19 cellular contexts compared by ENCODE assay signal in the genomic region with DNA sequence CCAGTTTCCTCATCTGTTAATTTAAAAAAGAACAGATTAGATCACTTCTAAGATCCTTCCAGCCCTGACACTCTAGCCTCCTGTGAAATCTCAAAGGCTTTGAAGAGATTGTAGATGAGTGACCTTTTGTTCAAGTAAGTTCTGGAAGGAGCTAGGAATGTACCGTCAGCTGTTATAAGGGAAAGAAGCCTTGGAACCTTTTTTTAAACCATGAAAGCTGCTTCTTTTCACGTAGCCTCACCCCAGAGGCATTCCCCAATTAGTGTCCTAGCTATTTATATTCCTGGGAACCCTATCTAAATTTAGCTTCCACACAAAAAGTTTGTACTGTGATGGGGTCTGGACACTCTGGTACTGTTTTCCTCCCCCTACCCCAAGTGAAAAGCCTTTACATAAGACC. TPM values are rescaled to one million over a fixed set of nuclear protein-coding genes. Genes with fewer than 3 reads are reported as not detected.
A peak's percentile ranks its signal among the peaks of the same experiment; 100 is the strongest.
DNase-seq lines count a peak whose midpoint lies in the region; ATAC-seq, FAIRE-seq and TF ChIP-seq lines count a peak whose summit lies in the region.
"Had no signal": no experiment of that assay in that cellular context is flagged by ENCODE, and none has a peak within 500 bp of the region (broad histone marks: within the 10 kb centered on the region; RNA-seq: fewer than 3 reads in every experiment).

No MANE protein-coding gene starts in this region.

- TF ChIP-seq CTCF in fibroblast of villous mesenchyme (IDR thresholded peaks at IDR 0.05; ENCODE audit: insufficient read depth, low read depth, low read length) (no peak), neural progenitor cell (IDR thresholded peaks at IDR 0.05) (no peak), pancreas (IDR thresholded peaks at IDR 0.05) (no peak)

- no peak overlapping the region for H3K4me2 ChIP-seq in neural progenitor cell

- H3K4me3 Mint-ChIP-seq in neural progenitor cell = no peak overlapping the region
- H3K4me3 Mint-ChIP-seq: CD4-positive, CD25-positive, alpha-beta regulatory T cell; H9 had no signal

- intact Hi-C loops in pancreas (cut with DNase I) = no loop called here

- H3K4me3 ChIP-seq in adipocyte (ENCODE audit: low read length) (no peak overlapping the region), fibroblast of villous mesenchyme (ENCODE audit: low read depth, low read length) (no peak overlapping the region), neural progenitor cell (no peak overlapping the region), skeletal muscle cell (ENCODE audit: low read depth, low read length) (no peak overlapping the region), pancreas (no peak overlapping the region)

- H4K20me1 ChIP-seq in neural progenitor cell (ENCODE audit: low read depth) = no peaks in the 10 kb centered on the region

- ATAC-seq in pancreas = no peak

- H3K9ac ChIP-seq in adipocyte (ENCODE audit: low read length) = no peak overlapping the region
- H3K9ac ChIP-seq in neural progenitor cell = no peak overlapping the region

- H3K27ac ChIP-seq in neural progenitor cell (no peak overlapping the region), pancreas (no peak overlapping the region)
- H3K27ac ChIP-seq: RWPE1 had no signal

- H3K9me3 ChIP-seq in adipocyte (ENCODE audit: control insufficient read depth, low read length) (no peaks in the 10 kb centered on the region), neural progenitor cell (ENCODE audit: low read depth) (no peaks in the 10 kb centered on the region), pancreas (no peaks in the 10 kb centered on the region)

- FAIRE-seq in pancreas (lab: Jason Lieb, UNC) = no peak
- FAIRE-seq: HTR-8/SVneo had no signal

- H3K36me3 ChIP-seq in adipocyte (ENCODE audit: control insufficient read depth, insufficient read depth, low read length, severe bottlenecking) (no peaks in the 10 kb centered on the region), neural progenitor cell (no peaks in the 10 kb centered on the region), pancreas (no peaks in the 10 kb centered on the region)

- H3K9me3 Mint-ChIP-seq in neural progenitor cell = no peaks in the 10 kb centered on the region
- H3K9me3 Mint-ChIP-seq: CD4-positive, CD25-positive, alpha-beta regulatory T cell; H9 had no signal

- no peaks in the 10 kb centered on the region for H3K27me3 Mint-ChIP-seq in neural progenitor cell (ENCODE audit: insufficient read depth, low read depth)

- no peaks in the 10 kb centered on the region for H3K27me3 ChIP-seq in adipocyte (replicated peaks; ENCODE audit: control insufficient read depth, insufficient read depth, low read length)
- H3K27me3 ChIP-seq in neural progenitor cell = no peaks in the 10 kb centered on the region
- no peaks in the 10 kb centered on the region for H3K27me3 ChIP-seq in pancreas

- no peaks in the 10 kb centered on the region for H3F3A ChIP-seq in neural progenitor cell (ENCODE audit: low read depth)

- peaks cover 4% of the 10 kb centered on the region for H3K4me1 Mint-ChIP-seq in neural progenitor cell
- H3K4me1 Mint-ChIP-seq: CD4-positive, CD25-positive, alpha-beta regulatory T cell had no signal

- H3K36me3 Mint-ChIP-seq in neural progenitor cell = no peaks in the 10 kb centered on the region
- H3K36me3 Mint-ChIP-seq: CD4-positive, CD25-positive, alpha-beta regulatory T cell had no signal

- DNase-seq in adipocyte (ENCODE audit: low read depth) = peak; percentile 4
- peak; percentile 31 for DNase-seq in fibroblast of villous mesenchyme (ENCODE audit: low read depth)
- peak; percentile 6 for DNase-seq in neural progenitor cell (ENCODE audit: low spot score)
- peak; percentile 38 for DNase-seq in skeletal muscle cell (ENCODE audit: low read depth)
- DNase-seq in pons (ENCODE audit: low spot score) = no peak
- DNase-seq in pancreas = no peak
- DNase-seq in activated naive CD4-positive, alpha-beta T cell (lab: John Stamatoyannopoulos, UW) = no peak
- DNase-seq: CD4-positive, CD25-positive, alpha-beta regulatory T cell; H9; KG1; NCI-H1092 treated with DMSO at 0.1 percent for 48 hours; NCI-H146; NCI-H2029; NCI-H2227 treated with DMSO at 0.1 percent for 48 hours; NCI-H774; NK-92 treated with Interleukin-12 subunit alpha and Interleukin-12 subunit beta, amount 100 ng/mL, for 24 hours had no signal

- no peaks in the 10 kb centered on the region for H3K79me2 ChIP-seq in neural progenitor cell (ENCODE audit: low read depth)

- no peak overlapping the region for H3K27ac Mint-ChIP-seq in neural progenitor cell
- H3K27ac Mint-ChIP-seq: CD4-positive, CD25-positive, alpha-beta regulatory T cell; H9 had no signal

- WGBS in pancreas, 2 donors = 29 to 36% methylated on average over 2 of the region's 2 CpGs

- H2AFZ ChIP-seq in neural progenitor cell (replicated peaks) = no peak overlapping the region

- H3K4me1 ChIP-seq in adipocyte (ENCODE audit: control insufficient read depth, insufficient read depth, low read length) (peaks cover 9% of the 10 kb centered on the region), neural progenitor cell (no peaks in the 10 kb centered on the region), pancreas (no peaks in the 10 kb centered on the region)

RNA-seq across cellular contexts. Expression of gene SLN, which starts 35.8 kb away (rescaled TPM):
- total RNA-seq in fibroblast of villous mesenchyme = not detected in 2 replicates
- not detected in 2 replicates for total RNA-seq in neural progenitor cell (ENCODE audit: low replicate concordance)
- total RNA-seq in pancreas = not detected
- under 1 TPM in 1 of 2 donors, not detected in 1; 0.19 TPM for polyA plus RNA-seq in pancreas
- total RNA-seq: CD4-positive, CD25-positive, alpha-beta regulatory T cell; H9 had no signal
- polyA plus RNA-seq: BJ; CD4-positive, CD25-positive, alpha-beta regulatory T cell had no signal

Comparison
In these comparisons a context has a peak if more than half of its experiments do, and no peak if none do; other contexts are left out.
1. DNase-seq: peak in adipocyte (single experiment), fibroblast of villous mesenchyme (single experiment), neural progenitor cell (single experiment) and skeletal muscle cell (single experiment); none in pons (single experiment), pancreas (0 of 6) and activated naive CD4-positive, alpha-beta T cell (0 of 4).